20 cellular contexts compared by ENCODE assay signal in genomic region chr13:109355875-109356428, GRCh38.
DNase-seq lines count a peak whose midpoint lies in the region; FAIRE-seq and TF ChIP-seq lines count a peak whose summit lies in the region.
"Had no signal": no experiment of that assay in that cellular context is flagged by ENCODE, and none has a peak within 500 bp of the region (broad histone marks: within the 10 kb centered on the region; RNA-seq: fewer than 3 reads in every experiment).

No MANE protein-coding gene starts in this region.

- H2BK12ac ChIP-seq in neuronal stem cell (ENCODE audit: low read length): no peak overlapping the region

- H3K23ac ChIP-seq in neuronal stem cell (ENCODE audit: low read depth, low read length, poor library complexity): no peak overlapping the region

- FAIRE-seq in H54 (lab: Jason Lieb, UNC) (peak; percentile 57), astrocyte (lab: Jason Lieb, UNC) (no peak), frontal cortex (lab: Jason Lieb, UNC) (no peak)
- FAIRE-seq: GM12878 had no signal

- H4K8ac ChIP-seq in neuronal stem cell (ENCODE audit: low read depth, low read length): no peak overlapping the region

- no peaks in the 10 kb centered on the region for H3K79me2 ChIP-seq in astrocyte (ENCODE audit: insufficient read depth, low read length)

- no peak for TF ChIP-seq CTCF in astrocyte (IDR thresholded peaks at IDR 0.05; ENCODE audit: insufficient read depth, low read depth, low read length)

- no peaks in the 10 kb centered on the region for H3K36me3 Mint-ChIP-seq in astrocyte (ENCODE audit: low read depth, unreplicated experiment)

- H3K27ac ChIP-seq in astrocyte (ENCODE audit: low read depth, low read length): no peak overlapping the region
- no peak overlapping the region for H3K27ac ChIP-seq in neuronal stem cell (replicated peaks; ENCODE audit: low read length)
- H3K27ac ChIP-seq: BLaER1, KMS-11 had no signal

- no peak overlapping the region for H4K91ac ChIP-seq in neuronal stem cell (ENCODE audit: low read depth, low read length, poor library complexity)

- H3K27me3 Mint-ChIP-seq in astrocyte (ENCODE audit: low read depth, unreplicated experiment): no peaks in the 10 kb centered on the region

- H3K27me3 ChIP-seq in astrocyte (ENCODE audit: insufficient read depth, low read length): no peaks in the 10 kb centered on the region
- H3K27me3 ChIP-seq in neuronal stem cell (ENCODE audit: control insufficient read depth in 3 of 3, insufficient read depth in 3 of 3, low read depth in 1 of 3, low read length in 3 of 3): no peaks in the 10 kb centered on the region
- H3K27me3 ChIP-seq: BLaER1 had no signal

- H2BK120ac ChIP-seq in neuronal stem cell (ENCODE audit: low read depth, low read length): no peak overlapping the region

- no CpG with 5 or more reads among the region's 20 CpGs for WGBS in neuronal stem cell (ENCODE audit: extremely low coverage in 2 of 2, insufficient read length in 2 of 2, insufficient replicate concordance in 1 of 2), 2 donors

- H3K4me2 ChIP-seq in astrocyte (ENCODE audit: low read length) (peak overlapping the region; percentile 27), neuronal stem cell (ENCODE audit: insufficient read depth, low read length, poor library complexity, severe bottlenecking) (no peak overlapping the region)
- H3K4me2 ChIP-seq: BLaER1, KMS-11 had no signal

- no peak for TF ChIP-seq POLR2A in H54 (IDR thresholded peaks at IDR 0.05; ENCODE audit: low read depth, low read length)

- H2AK5ac ChIP-seq in neuronal stem cell (ENCODE audit: low read depth, low read length): no peak overlapping the region

- no peaks in the 10 kb centered on the region for H3K9me3 ChIP-seq in astrocyte (ENCODE audit: insufficient read depth, low read depth, low read length)
- no peaks in the 10 kb centered on the region for H3K9me3 ChIP-seq in neuronal stem cell (replicated peaks in 1 of 2; ENCODE audit: control insufficient read depth in 2 of 2, insufficient read depth in 1 of 2, low read depth in 1 of 2, low read length in 2 of 2)
- H3K9me3 ChIP-seq: BLaER1, Caco-2 had no signal

- H3K79me1 ChIP-seq in neuronal stem cell (ENCODE audit: low read depth, low read length): no peaks in the 10 kb centered on the region

- no peak overlapping the region for H2BK15ac ChIP-seq in neuronal stem cell (ENCODE audit: low read length)

- H3K14ac ChIP-seq in neuronal stem cell (ENCODE audit: low read length): no peak overlapping the region

- H2BK5ac ChIP-seq in neuronal stem cell (ENCODE audit: low read length): no peak overlapping the region

- no peak overlapping the region for H3K27ac Mint-ChIP-seq in astrocyte (ENCODE audit: unreplicated experiment)
- H3K27ac Mint-ChIP-seq: CD4-positive, alpha-beta T cell had no signal

- DNase-seq in H54 (ENCODE audit: insufficient read length, low spot score) (no peak), NCI-H1105 treated with DMSO at 0.1 percent for 48 hours (lab: John Stamatoyannopoulos, UW) (peak; percentile 63), astrocyte (ENCODE audit: low read depth) (no peak), neuronal stem cell (ENCODE audit: low spot score) (no peak), frontal cortex (ENCODE audit: low spot score in 2 of 2) (no peak), LoVo (ENCODE audit: low spot score) (no peak), Ammon's horn (ENCODE audit: low spot score) (no peak)
- DNase-seq: Caco-2; CD4-positive, alpha-beta T cell; DND-41; HCEC 1CT; IMR-90; NCI-H1694; NCI-H2227 treated with DMSO at 0.1 percent for 48 hours; NCI-H510A; NCI-H748 treated with DMSO at 0.1 percent for 48 hours; SIG-M5 had no signal

- peaks cover 17% of the 10 kb centered on the region for H3K4me1 ChIP-seq in astrocyte (ENCODE audit: insufficient read depth, low read length)
- peaks cover 0 to 9% of the 10 kb centered on the region in 2 donors for H3K4me1 ChIP-seq in neuronal stem cell (ENCODE audit: control insufficient read depth in 2 of 2, insufficient read depth in 1 of 2, low read depth in 1 of 2, low read length in 2 of 2)
- H3K4me1 ChIP-seq: BLaER1, Caco-2 had no signal

- no peak overlapping the region for H3K4me3 Mint-ChIP-seq in astrocyte (ENCODE audit: unreplicated experiment)
- H3K4me3 Mint-ChIP-seq: CD4-positive, alpha-beta T cell had no signal

- H3K18ac ChIP-seq in neuronal stem cell (ENCODE audit: low read length): peak overlapping the region; percentile 53

- peak overlapping the region; percentile 43 for H2AFZ ChIP-seq in astrocyte (ENCODE audit: low read depth, low read length)
- H2AFZ ChIP-seq in neuronal stem cell (ENCODE audit: low read length): no peak overlapping the region

- H3K4me1 Mint-ChIP-seq in astrocyte (ENCODE audit: low read depth, unreplicated experiment): no peaks in the 10 kb centered on the region

- no peaks in the 10 kb centered on the region for H3K36me3 ChIP-seq in astrocyte (ENCODE audit: insufficient read depth, low read length)
- no peaks in the 10 kb centered on the region for H3K36me3 ChIP-seq in neuronal stem cell (replicated peaks in 1 of 2; ENCODE audit: control insufficient read depth in 2 of 2, insufficient read depth in 2 of 2, low read length in 2 of 2)
- H3K36me3 ChIP-seq: BLaER1 had no signal

- H4K20me1 ChIP-seq in astrocyte (ENCODE audit: insufficient read depth, low read length): no peaks in the 10 kb centered on the region
- H4K20me1 ChIP-seq: BLaER1 had no signal

- H3K9ac ChIP-seq in astrocyte (ENCODE audit: low read length): no peak overlapping the region
- no peak overlapping the region for H3K9ac ChIP-seq in neuronal stem cell (ENCODE audit: low read depth, low read length, poor library complexity)
- H3K9ac ChIP-seq: BLaER1, KMS-11 had no signal

- H3K9me3 Mint-ChIP-seq in astrocyte (ENCODE audit: unreplicated experiment): peaks cover 1% of the 10 kb centered on the region
- H3K9me3 Mint-ChIP-seq: CD4-positive, alpha-beta T cell had no signal

- H3K4me3 ChIP-seq in astrocyte (ENCODE audit: insufficient read depth, low read depth, low read length): no peak overlapping the region
- no peak overlapping the region for H3K4me3 ChIP-seq in neuronal stem cell (ENCODE audit: low read length in 2 of 2)
- H3K4me3 ChIP-seq: BLaER1, GM12878 had no signal

- H3K4ac ChIP-seq in neuronal stem cell (ENCODE audit: low read length): no peak overlapping the region
